Comparison of ENCODE assay signal across 16 cellular contexts in the genomic region with DNA sequence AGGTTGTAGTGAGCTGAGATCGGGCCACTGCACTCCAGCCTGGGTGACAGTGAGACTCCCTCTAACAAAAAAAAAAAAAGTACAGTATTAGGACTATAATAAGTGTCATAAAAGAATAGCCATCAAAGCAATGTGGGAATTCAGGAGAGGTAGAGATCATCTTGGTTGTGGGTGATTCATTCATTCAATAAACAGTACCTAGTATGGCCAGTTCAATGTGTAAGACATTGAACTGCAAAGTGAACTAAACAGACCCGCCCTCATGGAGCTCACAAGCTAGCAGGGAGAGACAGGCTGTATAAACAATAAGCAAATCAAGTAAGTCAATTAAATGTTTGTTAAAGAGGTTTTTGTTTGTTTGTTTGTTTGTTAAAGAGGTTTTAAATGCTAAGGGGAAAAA.
"Had no signal": no experiment of that assay in that cellular context is flagged by ENCODE, and none has a peak within 500 bp of the region (broad histone marks: within the 10 kb centered on the region; RNA-seq: fewer than 3 reads in every experiment).

No MANE protein-coding gene starts in this region.

- DNase-seq: dorsolateral prefrontal cortex; effector CD8-positive, alpha-beta T cell; esophagus squamous epithelium; kidney glomerular epithelial cell; mucosa of descending colon; naive thymus-derived CD8-positive, alpha-beta T cell; sigmoid colon; stimulated activated CD4-positive, alpha-beta T cell treated with anti-CD3 and anti-CD28 coated beads, Interleukin-2, amount 100 ng/mL, for 24 hours; stimulated activated naive CD4-positive, alpha-beta T cell; stomach; substantia nigra had no signal

- H3K9me3 ChIP-seq: esophagus squamous epithelium, mucosa of descending colon, neutrophil, sigmoid colon, stomach, thoracic aorta had no signal

- H3K4me3 ChIP-seq: coronary artery, dorsolateral prefrontal cortex, esophagus squamous epithelium, mucosa of descending colon, sigmoid colon, skin epidermis, stomach, thoracic aorta had no signal

- ATAC-seq: left lobe of liver; mucosa of descending colon; naive thymus-derived CD8-positive, alpha-beta T cell had no signal

- H3K27ac ChIP-seq: coronary artery, dorsolateral prefrontal cortex, neutrophil, sigmoid colon, skin epidermis, stomach, thoracic aorta had no signal

- H3K36me3 Mint-ChIP-seq: naive thymus-derived CD8-positive, alpha-beta T cell had no signal

- H3K27me3 ChIP-seq: dorsolateral prefrontal cortex, esophagus squamous epithelium, neutrophil, sigmoid colon, stomach had no signal

- H3K27ac Mint-ChIP-seq: naive thymus-derived CD8-positive, alpha-beta T cell had no signal

- H3K4me1 Mint-ChIP-seq: naive thymus-derived CD8-positive, alpha-beta T cell had no signal

- H3K4me1 ChIP-seq: sigmoid colon had no signal

- H3K36me3 ChIP-seq: esophagus squamous epithelium, neutrophil, sigmoid colon, stomach, thoracic aorta had no signal

- H3K9me3 Mint-ChIP-seq: naive thymus-derived CD8-positive, alpha-beta T cell had no signal

- H3K4me3 Mint-ChIP-seq: naive thymus-derived CD8-positive, alpha-beta T cell had no signal
